Comparison of ENCODE assay signal across 11 cellular contexts in genomic region chr3:72439321-72440183, GRCh38. TPM values are rescaled to one million over a fixed set of nuclear protein-coding genes. Genes with fewer than 3 reads are reported as not detected.
DNase-seq lines count a peak whose midpoint lies in the region; ATAC-seq and TF ChIP-seq lines count a peak whose summit lies in the region.
"Had no signal": no experiment of that assay in that cellular context is flagged by ENCODE, and none has a peak within 500 bp of the region (broad histone marks: within the 10 kb centered on the region; RNA-seq: fewer than 3 reads in every experiment).

No MANE protein-coding gene starts in this region.

- H3K27ac ChIP-seq in gastrocnemius medialis = no peak overlapping the region

- H3K4me1 Mint-ChIP-seq in stimulated activated naive CD8-positive, alpha-beta T cell treated with anti-CD3 and anti-CD28 coated beads, Interleukin-15, amount 100 ng/mL, for 72 hours = peaks cover 80% of the 10 kb centered on the region
- peaks cover 68% of the 10 kb centered on the region for H3K4me1 Mint-ChIP-seq in chondrocyte (ENCODE audit: low read depth)

- H3F3A ChIP-seq in Loucy (ENCODE audit: low read depth) = no peaks in the 10 kb centered on the region

- H3K36me3 ChIP-seq in Loucy (ENCODE audit: insufficient read depth, low read length) = peaks cover 19% of the 10 kb centered on the region
- no peaks in the 10 kb centered on the region for H3K36me3 ChIP-seq in gastrocnemius medialis
- H3K36me3 ChIP-seq in H7 (replicated peaks; ENCODE audit: control insufficient read depth, insufficient read depth, low read length) = no peaks in the 10 kb centered on the region

- no peak for DNase-seq in stimulated activated naive CD8-positive, alpha-beta T cell treated with anti-CD3 and anti-CD28 coated beads, Interleukin-15, amount 100 ng/mL, for 72 hours
- DNase-seq in stimulated activated naive CD8-positive, alpha-beta T cell treated with anti-CD3 and anti-CD28 coated beads, Interleukin-15, Interleukin-2, amounts not matched to agents 100 U/mL and 50 U/mL, for 24 hours = no peak
- no peak for DNase-seq in gastrocnemius medialis
- DNase-seq in H7 = no peak
- no peak for DNase-seq in MV-4-11 (lab: John Stamatoyannopoulos, UW)
- no peak for DNase-seq in chondrocyte (ENCODE audit: low spot score)
- DNase-seq: ACHN, NCI-H2227 treated with DMSO at 0.1 percent for 48 hours, spleen had no signal

- H3K4me3 ChIP-seq in Loucy (ENCODE audit: low read length, poor library complexity, severe bottlenecking) = peak overlapping the region; percentile 99
- no peak overlapping the region for H3K4me3 ChIP-seq in gastrocnemius medialis
- no peak overlapping the region for H3K4me3 ChIP-seq in H7 (ENCODE audit: insufficient read depth, low read depth, low read length)
- H3K4me3 ChIP-seq: spleen had no signal

- intact Hi-C loops in gastrocnemius medialis (cut with DNase I; ENCODE audit: low total_unique reads) = loop anchor here (10.0 kb wide), 4 partner anchors 195 to 1185 kb away; partner anchors contain the start of genes PDZRN3 and PPP4R2

- in situ Hi-C loops in gastrocnemius medialis (cut with MboI; ENCODE audit: low sequenced_read_pairs in 4 of 4) = loop anchor here in 1 of 4 donors (10.0 kb wide), 1 partner anchor 385 kb away; no protein-coding TSS in a partner anchor

- peak; percentile 57 for ATAC-seq in stimulated activated naive CD8-positive, alpha-beta T cell treated with anti-CD3 and anti-CD28 coated beads, Interleukin-15, amount 100 ng/mL, for 72 hours
- no peak for ATAC-seq in stimulated activated naive CD8-positive, alpha-beta T cell treated with anti-CD3 and anti-CD28 coated beads, Interleukin-15, Interleukin-2, amounts not matched to agents 100 U/mL and 50 U/mL, for 24 hours
- ATAC-seq in HG02763 (IDR thresholded peaks at IDR 0.05; ENCODE audit: unreplicated experiment) (peak; percentile 67), gastrocnemius medialis (no peak)

- H3K27me3 Mint-ChIP-seq in stimulated activated naive CD8-positive, alpha-beta T cell treated with anti-CD3 and anti-CD28 coated beads, Interleukin-15, amount 100 ng/mL, for 72 hours = no peaks in the 10 kb centered on the region
- no peaks in the 10 kb centered on the region for H3K27me3 Mint-ChIP-seq in chondrocyte (ENCODE audit: low read depth)

- H3K27me3 ChIP-seq in Loucy (ENCODE audit: insufficient read depth, low read length, poor library complexity, severe bottlenecking) (no peaks in the 10 kb centered on the region), gastrocnemius medialis (no peaks in the 10 kb centered on the region), H7 (ENCODE audit: control insufficient read depth, insufficient read depth, low read length) (no peaks in the 10 kb centered on the region)
- H3K27me3 ChIP-seq: spleen had no signal

- H3K27ac Mint-ChIP-seq in stimulated activated naive CD8-positive, alpha-beta T cell treated with anti-CD3 and anti-CD28 coated beads, Interleukin-15, amount 100 ng/mL, for 72 hours = no peak overlapping the region
- H3K27ac Mint-ChIP-seq in chondrocyte (ENCODE audit: unreplicated experiment) = no peak overlapping the region

- no peak for TF ChIP-seq POLR2A in gastrocnemius medialis (IDR thresholded peaks at IDR 0.05)

- peaks cover 98% of the 10 kb centered on the region for H4K20me1 ChIP-seq in Loucy (ENCODE audit: insufficient read depth, low read length, poor library complexity, severe bottlenecking)

- no peaks in the 10 kb centered on the region for H3K9me3 Mint-ChIP-seq in stimulated activated naive CD8-positive, alpha-beta T cell treated with anti-CD3 and anti-CD28 coated beads, Interleukin-15, amount 100 ng/mL, for 72 hours
- no peaks in the 10 kb centered on the region for H3K9me3 Mint-ChIP-seq in chondrocyte (ENCODE audit: low read depth)

- no peak overlapping the region for H2AFZ ChIP-seq in Loucy (ENCODE audit: low read length)

- peaks cover 100% of the 10 kb centered on the region for H3K79me2 ChIP-seq in Loucy (ENCODE audit: insufficient read depth, low read length)

- peak overlapping the region; percentile 90 for H3K4me2 ChIP-seq in Loucy (ENCODE audit: low read depth, low read length, poor library complexity, severe bottlenecking)

- H3K9me2 ChIP-seq in Loucy (replicated peaks; ENCODE audit: low read depth, low read length) = no peaks in the 10 kb centered on the region

- H3K9me3 ChIP-seq in Loucy (ENCODE audit: insufficient read depth, low read depth, low read length) (no peaks in the 10 kb centered on the region), gastrocnemius medialis (no peaks in the 10 kb centered on the region)
- H3K9me3 ChIP-seq: spleen had no signal

- H3K9ac ChIP-seq in Loucy (ENCODE audit: low read depth, low read length, poor library complexity, severe bottlenecking) = peak overlapping the region; percentile 2

- TF ChIP-seq CTCF in Loucy (conservative IDR thresholded peaks at IDR 0.05; ENCODE audit: low read length) (no peak), gastrocnemius medialis (IDR thresholded peaks at IDR 0.05 in 4 of 5, conservative IDR thresholded peaks at IDR 0.05 in 1 of 5) (no peak), chondrocyte (IDR thresholded peaks at IDR 0.05) (no peak)

- H3K4me1 ChIP-seq in Loucy (ENCODE audit: insufficient read depth, low read length, poor library complexity, severe bottlenecking) (peaks cover 78% of the 10 kb centered on the region), gastrocnemius medialis (peaks cover 34 to 45% of the 10 kb centered on the region in 2 donors)

- peaks cover 1% of the 10 kb centered on the region for H3K36me3 Mint-ChIP-seq in chondrocyte (ENCODE audit: low read depth)

- no peak overlapping the region for H3K4me3 Mint-ChIP-seq in stimulated activated naive CD8-positive, alpha-beta T cell treated with anti-CD3 and anti-CD28 coated beads, Interleukin-15, amount 100 ng/mL, for 72 hours
- H3K4me3 Mint-ChIP-seq in chondrocyte (ENCODE audit: unreplicated experiment) = no peak overlapping the region

RNA-seq across cellular contexts. Expression of gene RYBP, which starts 6.9 kb away (rescaled TPM):
- total RNA-seq in gastrocnemius medialis (1 to 10 TPM; 2.8 to 3.4 (median 3.3) TPM), chondrocyte (18.6 to 22.6 TPM (median 22.0 TPM) in 3 replicates)
- 12.6 and 16.4 TPM in 2 replicates for total RNA-seq in H7 (2014; rRNA removed; shearing (Covaris generic))

Comparison
In these comparisons a context has a peak if more than half of its experiments do, and no peak if none do; other contexts are left out.
1. ATAC-seq: peak in stimulated activated naive CD8-positive, alpha-beta T cell treated with anti-CD3 and anti-CD28 coated beads, Interleukin-15, amount 100 ng/mL, for 72 hours (single experiment) and HG02763 (single experiment); none in stimulated activated naive CD8-positive, alpha-beta T cell treated with anti-CD3 and anti-CD28 coated beads, Interleukin-15, Interleukin-2, amounts not matched to agents 100 U/mL and 50 U/mL, for 24 hours (single experiment) and gastrocnemius medialis (0 of 2).